ENCODE assay signal across 31 cellular contexts in genomic region chr6:15101130-15101529, GRCh38.
DNase-seq lines count a peak whose midpoint lies in the region; ATAC-seq, FAIRE-seq and TF ChIP-seq lines count a peak whose summit lies in the region.
"Had no signal": no experiment of that assay in that cellular context is flagged by ENCODE, and none has a peak within 500 bp of the region (broad histone marks: within the 10 kb centered on the region; RNA-seq: fewer than 3 reads in every experiment).

No MANE protein-coding gene starts in this region.

- H3K27ac ChIP-seq in HEK293 (ENCODE audit: extremely low read depth, low read depth, low read length) (no peak overlapping the region), K562 (ENCODE audit: extremely low read depth, low read depth, low read length) (no peak overlapping the region), foreskin keratinocyte (no peak overlapping the region)
- H3K27ac ChIP-seq: 22Rv1; A549; BLaER1; BLaER1 treated with 17β-estradiol and CSF1 and Interleukin-3, amounts not matched to agents 10 nM and 100 nM; C4-2B had no signal

- CTCF ChIA-PET in HEK293 (lab: Yijun Ruan, JAX), result interaction anchor here (0.6 to 0.7 kb wide), 4 partner anchors 15 to 927 kb away, joined by 3 read pairs; no protein-coding TSS in a partner anchor
- CTCF ChIA-PET in K562 (lab: Yijun Ruan, JAX; ENCODE audit: low intra/inter-chr PET ratio), result no interaction called here

- in situ Hi-C loops in K562 (cut with MboI), result no loop called here

- DNase-seq in K562 (ENCODE audit: extremely low read depth in 1 of 4, low spot score in 3 of 4), result no peak
- DNase-seq in foreskin keratinocyte, result no peak
- no peak for DNase-seq in occipital lobe (lab: John Stamatoyannopoulos, UW)
- DNase-seq: 8988T; ACHN; AML-193; BE2C; C1 segment of cervical spinal cord; Caco-2; Calu3; CD4-positive, alpha-beta memory T cell; CD4-positive, alpha-beta T cell; CD4-positive, CD25-positive, alpha-beta regulatory T cell; CD8-positive, alpha-beta memory T cell; CD8-positive, alpha-beta T cell; COR-L47; DMS 273 treated with DMSO at 0.1 percent for 48 hours; DMS153; DMS53; DMS79; DMS79 treated with DMSO at 0.1 percent for 48 hours; DND-41; EL had no signal

- no TSS peak for BruUV-seq in K562 (replicated peaks; lab: Mats Ljungman, UMichigan)

- no peak for TF ChIP-seq POLR2A in K562 (conservative IDR thresholded peaks at IDR 0.05)

- H3K9me3 ChIP-seq in HEK293 (ENCODE audit: control insufficient read depth, insufficient read depth, low read depth, low read length) (no peaks in the 10 kb centered on the region), K562 (replicated peaks; ENCODE audit: control insufficient read depth, insufficient read depth, low read depth, low read length) (peaks cover 3% of the 10 kb centered on the region; the same call in 1 of the 2 replicates)
- H3K9me3 ChIP-seq: A549, BE2C, Caco-2 had no signal

- 62% methylated on average over 7 of the region's 7 CpGs for WGBS in K562 (ENCODE audit: insufficient coverage, low coverage, missing lambda C conversion rate)

- peaks cover 3% of the 10 kb centered on the region for H3K9me1 ChIP-seq in K562 (ENCODE audit: control insufficient read depth, insufficient read depth, low read length)

- TF ChIP-seq CTCF in HEK293 (tag by site-specific recombination; IDR thresholded peaks at IDR 0.05) (no peak), K562 (IDR thresholded peaks at IDR 0.05 in 2 of 3, conservative IDR thresholded peaks at IDR 0.05 in 1 of 3; ENCODE audit: insufficient read depth in 2 of 3, low read depth in 1 of 3, low read length in 3 of 3) (no peak), foreskin keratinocyte (conservative IDR thresholded peaks at IDR 0.05) (no peak)

- no peak for FAIRE-seq in K562 (lab: Jason Lieb, UNC)
- FAIRE-seq: A204.1, A549, D721Med had no signal

- no peak for TF ChIP-seq RAD21 in K562 (CRISPR knock-in tag; conservative IDR thresholded peaks at IDR 0.05 in 1 of 2, IDR thresholded peaks at IDR 0.05 in 1 of 2)

- H3K79me2 ChIP-seq in K562 (ENCODE audit: control insufficient read depth, insufficient read depth, low read length), result no peaks in the 10 kb centered on the region

- POLR2A ChIA-PET in HEK293 (lab: Yijun Ruan, JAX) (interaction anchor here (0.9 kb wide), 1 partner anchor 24 kb away, joined by 5 read pairs; no protein-coding TSS in a partner anchor), K562 (lab: Yijun Ruan, JAX) (interaction anchor here (4.9 kb wide), 1 partner anchor 10 kb away, joined by 35 read pairs; no protein-coding TSS in a partner anchor)

- H3K27me3 ChIP-seq in K562 (ENCODE audit: control insufficient read depth in 2 of 2, insufficient read depth in 2 of 2, low read length in 2 of 2) (no peaks in the 10 kb centered on the region), foreskin keratinocyte (no peaks in the 10 kb centered on the region)
- H3K27me3 ChIP-seq: BE2C; BLaER1; BLaER1 treated with 17β-estradiol and CSF1 and Interleukin-3, amounts not matched to agents 10 nM and 100 nM had no signal

- H4K20me1 ChIP-seq in K562 (replicated peaks; ENCODE audit: control insufficient read depth, insufficient read depth, low read length), result no peaks in the 10 kb centered on the region
- H4K20me1 ChIP-seq: BLaER1; BLaER1 treated with 17β-estradiol and CSF1 and Interleukin-3, amounts not matched to agents 10 nM and 100 nM had no signal

- H2AFZ ChIP-seq in K562 (ENCODE audit: low read depth, low read length), result no peak overlapping the region

- no peak for TF ChIP-seq EP300 in K562 (IDR thresholded peaks at IDR 0.05; ENCODE audit: low read length)

- no peaks in the 10 kb centered on the region for H3K4me1 ChIP-seq in HEK293 (ENCODE audit: control insufficient read depth, insufficient read depth, low read length)
- peaks cover 14 to 20% of the 10 kb centered on the region in 2 experiments; a peak in 3 of 5 replicates for H3K4me1 ChIP-seq in K562 (replicated peaks in 1 of 2; ENCODE audit: control insufficient read depth in 2 of 2, insufficient read depth in 2 of 2, low read length in 2 of 2)
- H3K4me1 ChIP-seq in foreskin keratinocyte, result peaks cover 3% of the 10 kb centered on the region
- H3K4me1 ChIP-seq: A549, BE2C, BLaER1, Caco-2 had no signal

- no peak overlapping the region for H3K4me2 ChIP-seq in K562 (ENCODE audit: insufficient read depth, low read length)
- H3K4me2 ChIP-seq: A549; BLaER1; BLaER1 treated with 17β-estradiol and CSF1 and Interleukin-3, amounts not matched to agents 10 nM and 100 nM had no signal

- H3K36me3 ChIP-seq in HEK293 (ENCODE audit: control insufficient read depth in 2 of 2, insufficient read depth in 1 of 2, low read length in 2 of 2) (no peaks in the 10 kb centered on the region), K562 (ENCODE audit: control insufficient read depth, insufficient read depth, low read length) (no peaks in the 10 kb centered on the region)
- H3K36me3 ChIP-seq: BE2C, BLaER1 had no signal

- H3K9ac ChIP-seq in K562 (ENCODE audit: insufficient read depth in 1 of 2, low read depth in 2 of 2, low read length in 2 of 2), result no peak overlapping the region
- H3K9ac ChIP-seq: BLaER1; BLaER1 treated with 17β-estradiol and CSF1 and Interleukin-3, amounts not matched to agents 10 nM and 100 nM had no signal

- intact Hi-C loops in K562 (cut with micrococcal nuclease), result no loop called here

- no peak for ATAC-seq in K562
- ATAC-seq in foreskin keratinocyte, result no peak
- ATAC-seq: A549; CD8-positive, alpha-beta T cell had no signal

- no peak overlapping the region for H3K4me3 ChIP-seq in HEK293 (ENCODE audit: low read depth, low read length)
- H3K4me3 ChIP-seq in K562, result no peak overlapping the region
- H3K4me3 ChIP-seq: A549; BLaER1; BLaER1 treated with 17β-estradiol and CSF1 and Interleukin-3, amounts not matched to agents 10 nM and 100 nM had no signal

TF ChIP-seq in HEK293, 187 proteins besides CTCF, POLR2A, EP300 and RAD21:
- TF ChIP-seq ZNF658 (tag by site-specific recombination; IDR thresholded peaks at IDR 0.05) (no peak), ZNF585B (tag by site-specific recombination; IDR thresholded peaks at IDR 0.05) (peak; percentile 25; the same call in 1 of the 2 replicates)

TF ChIP-seq in K562, 482 proteins besides CTCF, POLR2A, EP300 and RAD21:
- no peak for TF ChIP-seq ZNF696 (CRISPR knock-in tag; conservative IDR thresholded peaks at IDR 0.05)
- no peak for TF ChIP-seq ZNF217 (CRISPR knock-in tag; IDR thresholded peaks at IDR 0.05)
- no peak for TF ChIP-seq FOSL1 (tag; conservative IDR thresholded peaks at IDR 0.05)
- peak; percentile 77 for TF ChIP-seq RBM25 (IDR thresholded peaks at IDR 0.05; ENCODE audit: low read depth, low read length, severe bottlenecking)
- no peak for TF ChIP-seq PHF8 (IDR thresholded peaks at IDR 0.05; ENCODE audit: borderline replicate concordance, low read length)
- TF ChIP-seq ZNF384 (IDR thresholded peaks at IDR 0.05; ENCODE audit: low read depth, low read length), result peak; percentile 57; the same call in 1 of the 2 replicates
- 0 out of 2 replicates have a peak, but pooled peaks have one; percentile 22 for TF ChIP-seq CC2D1A (IDR thresholded peaks at IDR 0.05)
- TF ChIP-seq, protein P1, sequence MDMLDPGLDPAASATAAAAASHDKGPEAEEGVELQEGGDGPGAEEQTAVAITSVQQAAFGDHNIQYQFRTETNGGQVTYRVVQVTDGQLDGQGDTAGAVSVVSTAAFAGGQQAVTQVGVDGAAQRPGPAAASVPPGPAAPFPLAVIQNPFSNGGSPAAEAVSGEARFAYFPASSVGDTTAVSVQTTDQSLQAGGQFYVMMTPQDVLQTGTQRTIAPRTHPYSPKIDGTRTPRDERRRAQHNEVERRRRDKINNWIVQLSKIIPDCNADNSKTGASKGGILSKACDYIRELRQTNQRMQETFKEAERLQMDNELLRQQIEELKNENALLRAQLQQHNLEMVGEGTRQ (CRISPR knock-in tag; IDR thresholded peaks at IDR 0.05), result 0 out of 2 replicates have a peak, but pooled peaks have one; percentile 17
- TF ChIP-seq TRIM24 (IDR thresholded peaks at IDR 0.05), result peak; percentile 41 to 59; a peak in 2 of 4 replicates
- TF ChIP-seq MAZ (CRISPR knock-in tag; conservative IDR thresholded peaks at IDR 0.05 in 1 of 2, IDR thresholded peaks at IDR 0.05 in 1 of 2), result no peak
- no peak for TF ChIP-seq TARDBP (IDR thresholded peaks at IDR 0.05)
- TF ChIP-seq, protein P2, sequence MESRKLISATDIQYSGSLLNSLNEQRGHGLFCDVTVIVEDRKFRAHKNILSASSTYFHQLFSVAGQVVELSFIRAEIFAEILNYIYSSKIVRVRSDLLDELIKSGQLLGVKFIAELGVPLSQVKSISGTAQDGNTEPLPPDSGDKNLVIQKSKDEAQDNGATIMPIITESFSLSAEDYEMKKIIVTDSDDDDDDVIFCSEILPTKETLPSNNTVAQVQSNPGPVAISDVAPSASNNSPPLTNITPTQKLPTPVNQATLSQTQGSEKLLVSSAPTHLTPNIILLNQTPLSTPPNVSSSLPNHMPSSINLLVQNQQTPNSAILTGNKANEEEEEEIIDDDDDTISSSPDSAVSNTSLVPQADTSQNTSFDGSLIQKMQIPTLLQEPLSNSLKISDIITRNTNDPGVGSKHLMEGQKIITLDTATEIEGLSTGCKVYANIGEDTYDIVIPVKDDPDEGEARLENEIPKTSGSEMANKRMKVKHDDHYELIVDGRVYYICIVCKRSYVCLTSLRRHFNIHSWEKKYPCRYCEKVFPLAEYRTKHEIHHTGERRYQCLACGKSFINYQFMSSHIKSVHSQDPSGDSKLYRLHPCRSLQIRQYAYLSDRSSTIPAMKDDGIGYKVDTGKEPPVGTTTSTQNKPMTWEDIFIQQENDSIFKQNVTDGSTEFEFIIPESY (CRISPR knock-in tag; IDR thresholded peaks at IDR 0.05), result peak; percentile 66
- TF ChIP-seq CSDE1 (IDR thresholded peaks at IDR 0.05), result no peak
- TF ChIP-seq CEBPB (tag; IDR thresholded peaks at IDR 0.05), result peak; percentile 85
TF ChIP-seq in K562: peak in this region for 7.
